21 cellular contexts compared by ENCODE assay signal in the genomic region with DNA sequence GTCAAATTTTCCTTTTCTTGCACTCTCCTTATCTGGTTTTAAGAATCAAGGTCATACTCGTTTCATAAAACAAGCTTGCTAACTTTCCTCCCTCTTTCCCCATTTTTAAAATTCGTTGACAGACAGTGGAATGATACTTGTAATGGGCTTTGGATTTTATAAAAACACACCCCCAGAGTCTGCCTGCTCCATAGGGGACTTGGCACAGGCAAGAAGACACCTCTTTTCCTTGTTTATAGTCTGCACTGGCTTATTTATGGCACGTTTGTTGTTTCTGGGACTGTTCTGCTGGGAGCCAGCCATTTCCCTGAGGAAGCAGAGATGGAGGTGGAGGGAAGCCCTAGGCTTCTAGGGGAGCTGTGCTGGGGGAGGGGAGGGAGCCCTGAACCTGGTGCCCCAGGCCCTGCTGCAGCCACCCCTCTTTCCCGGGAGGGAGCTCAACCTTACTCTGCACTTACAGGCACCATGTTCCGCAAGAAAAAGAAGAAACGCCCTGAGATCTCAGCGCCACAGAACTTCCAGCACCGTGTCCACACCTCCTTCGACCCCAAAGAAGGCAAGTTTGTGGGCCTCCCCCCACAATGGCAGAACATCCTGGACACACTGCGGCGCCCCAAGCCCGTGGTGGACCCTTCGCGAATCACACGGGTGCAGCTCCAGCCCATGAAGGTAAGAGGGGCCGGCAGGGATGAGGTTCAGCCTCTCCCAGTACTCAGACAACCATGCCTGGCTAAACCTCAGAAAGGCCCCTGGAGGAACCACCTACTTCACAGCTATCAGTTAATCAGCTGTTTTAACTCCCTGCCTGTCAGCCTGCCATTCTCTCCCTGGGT. TPM values are rescaled to one million over a fixed set of nuclear protein-coding genes. Genes with fewer than 3 reads are reported as not detected.
DNase-seq lines count a peak whose midpoint lies in the region; FAIRE-seq and TF ChIP-seq lines count a peak whose summit lies in the region.
"Had no signal": no experiment of that assay in that cellular context is flagged by ENCODE, and none has a peak within 500 bp of the region (broad histone marks: within the 10 kb centered on the region; RNA-seq: fewer than 3 reads in every experiment).

No MANE protein-coding gene starts in this region.

- DNase-seq in H7 (peak; percentile 53), NCI-H69 (lab: John Stamatoyannopoulos, UW) (peak; percentile 77), kidney (peak; percentile 57), testis (no peak), germinal center (ENCODE audit: low spot score) (no peak), stomach (no peak), NCI-H2029 treated with DMSO at 0.1 percent for 48 hours (lab: John Stamatoyannopoulos, UW) (no peak)
- DNase-seq: CD4-positive, alpha-beta T cell; KG1; MV-4-11; NCI-H1694 treated with DMSO at 0.1 percent for 48 hours; NCI-H748 treated with DMSO at 0.1 percent for 48 hours; Right ventricle myocardium superior had no signal

- H3K4me3 ChIP-seq in H7 (ENCODE audit: insufficient read depth, low read depth, low read length): no peak overlapping the region
- no peak overlapping the region for H3K4me3 ChIP-seq in kidney (ENCODE audit: low read length in 2 of 2)
- no peak overlapping the region for H3K4me3 ChIP-seq in testis
- H3K4me3 ChIP-seq in stomach: no peak overlapping the region
- H3K4me3 ChIP-seq: A549, GM12878, GM23338 had no signal

- H3K27me3 ChIP-seq in H7 (ENCODE audit: control insufficient read depth, insufficient read depth, low read length) (no peaks in the 10 kb centered on the region; the same call in 1 of the 2 replicates), testis (no peaks in the 10 kb centered on the region), stomach (no peaks in the 10 kb centered on the region)

- FAIRE-seq in kidney (lab: Jason Lieb, UNC): no peak
- FAIRE-seq: A549, GM12878, RCC 7860 had no signal

- H3K9ac ChIP-seq in kidney (ENCODE audit: low read length in 2 of 2): no peak overlapping the region
- H3K9ac ChIP-seq: SK-N-SH had no signal

- TF ChIP-seq POLR2A in testis (IDR thresholded peaks at IDR 0.05) (no peak), stomach (IDR thresholded peaks at IDR 0.05) (no peak)

- H3K36me3 ChIP-seq in H7 (replicated peaks; ENCODE audit: control insufficient read depth, insufficient read depth, low read length): no peaks in the 10 kb centered on the region
- no peaks in the 10 kb centered on the region for H3K36me3 ChIP-seq in kidney (ENCODE audit: control insufficient read depth in 1 of 2, insufficient read depth in 2 of 2, low read length in 2 of 2)
- H3K36me3 ChIP-seq in testis (ENCODE audit: low read depth, missing control alignments): no peaks in the 10 kb centered on the region
- H3K36me3 ChIP-seq in stomach: peaks cover 0 to 16% (median 11%) of the 10 kb centered on the region in 4 donors

- TF ChIP-seq CTCF in kidney (IDR thresholded peaks at IDR 0.05; ENCODE audit: borderline replicate concordance, extremely low read depth, insufficient read depth): no peak
- no peak for TF ChIP-seq CTCF in testis (IDR thresholded peaks at IDR 0.05)
- no peak for TF ChIP-seq CTCF in stomach (IDR thresholded peaks at IDR 0.05)

- H3K9me3 ChIP-seq in kidney (ENCODE audit: control insufficient read depth in 1 of 2, low read length in 2 of 2) (no peaks in the 10 kb centered on the region), testis (no peaks in the 10 kb centered on the region), stomach (no peaks in the 10 kb centered on the region)
- H3K9me3 ChIP-seq: A549, SK-N-SH had no signal

- TF ChIP-seq EP300 in stomach (IDR thresholded peaks at IDR 0.05): no peak

- 61 to 78% methylated on average over 12 to 16 of the region's 16 CpGs for WGBS in testis, 2 donors
- WGBS in stomach, 5 donors: 77 to 90% (median 86%) methylated on average over 16 of the region's 16 CpGs

- H3K4me1 ChIP-seq in kidney (ENCODE audit: control insufficient read depth in 1 of 2, insufficient read depth in 1 of 2, low read depth in 1 of 2, low read length in 2 of 2): no peaks in the 10 kb centered on the region
- peaks cover 26% of the 10 kb centered on the region for H3K4me1 ChIP-seq in testis
- H3K4me1 ChIP-seq in stomach: peaks cover 0 to 21% (median 2%) of the 10 kb centered on the region in 4 donors

- no peak overlapping the region for H3K27ac ChIP-seq in kidney (ENCODE audit: low read depth in 2 of 2, low read length in 2 of 2)
- H3K27ac ChIP-seq in testis: peak overlapping the region; percentile 15 to 64
- H3K27ac ChIP-seq in stomach: no peak overlapping the region

- intact Hi-C loops in kidney (cut with DNase I) (no loop called here), testis (cut with DNase I; ENCODE audit: low total_unique reads) (no loop called here), stomach (cut with DNase I; ENCODE audit: low total_unique reads) (no loop called here)

RNA-seq across cellular contexts. Expression of a gene that starts 18.3 kb away (rescaled TPM):
- 0.22 and 0.45 TPM in 2 replicates for total RNA-seq in H7 (2014; rRNA removed; shearing (Covaris generic))
- total RNA-seq in kidney: not detected
- not detected for polyA plus RNA-seq in kidney (ENCODE audit: insufficient read depth, low read depth, low replicate concordance)
- total RNA-seq in testis: 10 to 100 TPM in 1 of 2 donors, 1 to 10 TPM in 1; 3.1 to 11.8 TPM
- not detected for polyA plus RNA-seq in testis (ENCODE audit: insufficient read depth, low read depth, low replicate concordance)
- total RNA-seq in stomach: under 1 TPM in 1 of 5 donors, not detected in 4; 0.37 TPM
- not detected for polyA plus RNA-seq in stomach
- total RNA-seq: CD4-positive, alpha-beta T cell; GM12878; NCI-H460; OCI-LY7 had no signal
- polyA plus RNA-seq: BJ, GM12878, GM23338, SK-N-SH had no signal

RNA-seq across cellular contexts. Expression of a gene that starts 25.7 kb away (rescaled TPM):
- total RNA-seq in H7 (2014; rRNA removed; shearing (Covaris generic)): 4.9 and 8.4 TPM in 2 replicates
- total RNA-seq in kidney: 11.9 TPM
- polyA plus RNA-seq in kidney (ENCODE audit: insufficient read depth, low read depth, low replicate concordance): 8.1 TPM
- total RNA-seq in testis: 100 to 1,000 TPM; 140 to 245 TPM
- polyA plus RNA-seq in testis (ENCODE audit: insufficient read depth, low read depth, low replicate concordance): 47.4 TPM
- 10 to 100 TPM in 3 of 5 donors, 1 to 10 TPM in 1, under 1 TPM in 1; under 0.01 to 91.9 (median 16.3) TPM for total RNA-seq in stomach
- polyA plus RNA-seq in stomach: 1 to 10 TPM; 1.8 to 7.7 (median 4.7) TPM
- total RNA-seq: NCI-H460 had no signal
- polyA plus RNA-seq: BJ had no signal

RNA-seq across cellular contexts. Expression of a gene that starts 43.2 kb away (rescaled TPM):
- total RNA-seq in H7 (2014; rRNA removed; shearing (Covaris generic)): 11.3 and 13.9 TPM in 2 replicates
- total RNA-seq in kidney (37.2 TPM), testis (1 to 10 TPM; 8.8 to 9.7 TPM), stomach (10 to 100 TPM in 3 of 5 donors, 1 to 10 TPM in 2; 3.5 to 12.5 (median 11.7) TPM)
- polyA plus RNA-seq in kidney (ENCODE audit: insufficient read depth, low read depth, low replicate concordance) (4.4 TPM), testis (ENCODE audit: insufficient read depth, low read depth, low replicate concordance) (13.6 TPM), stomach (1 to 10 TPM; 5.3 to 5.6 (median 5.4) TPM)

RNA-seq across cellular contexts. Expression of a gene that starts 59.0 kb away (rescaled TPM):
- total RNA-seq in H7 (2014; rRNA removed; shearing (Covaris generic)): 15.2 and 15.8 TPM in 2 replicates
- total RNA-seq in kidney (21.6 TPM), testis (10 to 100 TPM; 31.8 to 49.8 TPM), stomach (10 to 100 TPM; 16.4 to 65.2 (median 21.6) TPM)
- polyA plus RNA-seq in kidney (ENCODE audit: insufficient read depth, low read depth, low replicate concordance) (14.7 TPM), testis (ENCODE audit: insufficient read depth, low read depth, low replicate concordance) (43.4 TPM), stomach (10 to 100 TPM in 1 of 3 donors, 1 to 10 TPM in 2; 3.4 to 20.5 (median 8.8) TPM)

Comparison
In these comparisons a context has a peak if more than half of its experiments do, and no peak if none do; other contexts are left out.
1. DNase-seq: peak in H7 (single experiment), NCI-H69 (single experiment) and kidney (single experiment); none in testis (single experiment), germinal center (single experiment), stomach (single experiment) and NCI-H2029 treated with DMSO at 0.1 percent for 48 hours (single experiment).
2. H3K27ac ChIP-seq: peak in testis (2 of 2); none in kidney (0 of 2) and stomach (0 of 5).